19 cellular contexts compared by ENCODE assay signal in genomic region chr21:41863439-41863740, GRCh38. TPM values are rescaled to one million over a fixed set of nuclear protein-coding genes. Genes with fewer than 3 reads are reported as not detected.
A peak's percentile ranks its signal among the peaks of the same experiment; 100 is the strongest.
DNase-seq lines count a peak whose midpoint lies in the region; ATAC-seq, FAIRE-seq and TF ChIP-seq lines count a peak whose summit lies in the region.
"Had no signal": no experiment of that assay in that cellular context is flagged by ENCODE, and none has a peak within 500 bp of the region (broad histone marks: within the 10 kb centered on the region; RNA-seq: fewer than 3 reads in every experiment).

No MANE protein-coding gene starts in this region.

- H3K27me3 ChIP-seq in CD4-positive, CD25-positive, alpha-beta regulatory T cell (ENCODE audit: control insufficient read depth, insufficient read depth, low read length), result no peaks in the 10 kb centered on the region
- H3K27me3 ChIP-seq: brain microvascular endothelial cell, neutrophil had no signal

- no peaks in the 10 kb centered on the region for H3K27me3 Mint-ChIP-seq in CD4-positive, CD25-positive, alpha-beta regulatory T cell
- no peaks in the 10 kb centered on the region for H3K27me3 Mint-ChIP-seq in nephron progenitor cell (ENCODE audit: low read depth, poor library complexity)

- no peak overlapping the region for H3K4me3 Mint-ChIP-seq in CD4-positive, CD25-positive, alpha-beta regulatory T cell
- no peak overlapping the region for H3K4me3 Mint-ChIP-seq in nephron progenitor cell

- peak overlapping the region in 2 of 3 donors; percentile 3 to 72 for H3K27ac Mint-ChIP-seq in CD4-positive, CD25-positive, alpha-beta regulatory T cell
- peak overlapping the region; percentile 25 for H3K27ac Mint-ChIP-seq in nephron progenitor cell
- H3K27ac Mint-ChIP-seq: activated T-helper 2 cell treated with anti-CD3 and anti-CD28 coated beads, Interferon-gamma antibody, Interleukin-2, Interleukin-4, amounts not matched to agents 10 μg/mL and 5 μg/mL and 100 μg/mL, durations not matched to agents 14 hours and 24 hours and 36 hours had no signal

- TF ChIP-seq CTCF in nephron progenitor cell (IDR thresholded peaks at IDR 0.05), result no peak

- no peak for DNase-seq in CD4-positive, CD25-positive, alpha-beta regulatory T cell
- DNase-seq in GM12892 (ENCODE audit: insufficient read length) (no peak), nephron progenitor cell (no peak), dermis blood vessel endothelial cell (no peak), globus pallidus (ENCODE audit: low spot score) (no peak), SIG-M5 (lab: John Stamatoyannopoulos, UW) (no peak)
- DNase-seq: AML-193; left ventricle myocardium superior; mucosa of descending colon; NCI-H1436 treated with DMSO at 0.1 percent for 48 hours; NCI-H2171; PC-9; stimulated activated CD4-positive, alpha-beta T cell treated with anti-CD3 and anti-CD28 coated beads, Interleukin-12 subunit alpha, Interleukin-12 subunit beta, amount 100 ng/mL, for 4 hours had no signal

- no peak for TF ChIP-seq POLR2A in GM12892 (IDR thresholded peaks at IDR 0.05; ENCODE audit: low read depth, low read length)
- 0 out of 2 replicates have a peak, but pooled peaks have one; percentile 10 for TF ChIP-seq POLR2A in Raji (IDR thresholded peaks at IDR 0.05; ENCODE audit: insufficient read depth, low read depth, low read length)

- no peak for ATAC-seq in CD4-positive, CD25-positive, alpha-beta regulatory T cell (ENCODE audit: low read depth in 2 of 2)
- ATAC-seq: activated CD4-positive, CD25-positive, alpha-beta regulatory T cell treated with anti-CD3 and anti-CD28 coated beads, Interleukin-2, amount 50 U/mL, for 24 hours; left ventricle myocardium superior had no signal

- no peak overlapping the region for H3K4me3 ChIP-seq in CD4-positive, CD25-positive, alpha-beta regulatory T cell (ENCODE audit: low read depth, low read length)
- H3K4me3 ChIP-seq: mucosa of descending colon, PC-9 had no signal

- H3K27ac ChIP-seq in CD4-positive, CD25-positive, alpha-beta regulatory T cell (ENCODE audit: insufficient read depth, low read length, poor library complexity, severe bottlenecking), result no peak overlapping the region
- H3K27ac ChIP-seq: brain microvascular endothelial cell, neutrophil, PC-9 had no signal

- peak; percentile 48 for FAIRE-seq in GM12892 (lab: Jason Lieb, UNC)
- FAIRE-seq: D721Med had no signal

- H3K36me3 Mint-ChIP-seq in CD4-positive, CD25-positive, alpha-beta regulatory T cell, result peaks cover 4% of the 10 kb centered on the region
- H3K36me3 Mint-ChIP-seq in nephron progenitor cell (ENCODE audit: low read depth), result no peaks in the 10 kb centered on the region

- H3K4me1 Mint-ChIP-seq in CD4-positive, CD25-positive, alpha-beta regulatory T cell, result peaks cover 11 to 37% (median 22%) of the 10 kb centered on the region in 4 donors
- peaks cover 35% of the 10 kb centered on the region for H3K4me1 Mint-ChIP-seq in nephron progenitor cell

- H3K36me3 ChIP-seq in CD4-positive, CD25-positive, alpha-beta regulatory T cell (ENCODE audit: control insufficient read depth, insufficient read depth, low read length), result peaks cover 12% of the 10 kb centered on the region

- H3K4me1 ChIP-seq in CD4-positive, CD25-positive, alpha-beta regulatory T cell (ENCODE audit: control insufficient read depth, insufficient read depth, low read length, poor library complexity, severe bottlenecking), result no peaks in the 10 kb centered on the region

- H3K9me3 ChIP-seq in CD4-positive, CD25-positive, alpha-beta regulatory T cell (ENCODE audit: control insufficient read depth in 2 of 2, low read length in 2 of 2), result no peaks in the 10 kb centered on the region
- H3K9me3 ChIP-seq: mucosa of descending colon, neutrophil had no signal

- peaks cover 0 to 1% (median 0%) of the 10 kb centered on the region in 7 donors for H3K9me3 Mint-ChIP-seq in CD4-positive, CD25-positive, alpha-beta regulatory T cell
- no peaks in the 10 kb centered on the region for H3K9me3 Mint-ChIP-seq in nephron progenitor cell
- H3K9me3 Mint-ChIP-seq: activated T-helper 2 cell treated with anti-CD3 and anti-CD28 coated beads, Interferon-gamma antibody, Interleukin-2, Interleukin-4, amounts not matched to agents 10 μg/mL and 5 μg/mL and 100 μg/mL, durations not matched to agents 14 hours and 24 hours and 36 hours had no signal

RNA-seq across cellular contexts. Expression of gene PRDM15, which starts 15.8 kb away (rescaled TPM):
- 13.2 TPM for total RNA-seq in CD4-positive, CD25-positive, alpha-beta regulatory T cell
- polyA plus RNA-seq in CD4-positive, CD25-positive, alpha-beta regulatory T cell, result 1 to 10 TPM in 3 of 4 donors, under 1 TPM in 1; 0.75 to 2.7 (median 1.4) TPM
- 5.4 TPM for polyA plus RNA-seq in GM12892 (2012; ENCODE audit: missing spikeins)
- total RNA-seq in dermis blood vessel endothelial cell, result 5.8 and 7.3 TPM in 2 replicates
